ENCODE assay signal across 19 cellular contexts in genomic region chr7:46855851-46856250, GRCh38.
"Had no signal": no experiment of that assay in that cellular context is flagged by ENCODE, and none has a peak within 500 bp of the region (broad histone marks: within the 10 kb centered on the region; RNA-seq: fewer than 3 reads in every experiment).

No MANE protein-coding gene starts in this region.

- H3K27ac ChIP-seq: adrenal gland, gastrocnemius medialis, heart left ventricle, left lung, testis, VCaP had no signal

- H3K27me3 ChIP-seq: adrenal gland, gastrocnemius medialis, heart left ventricle, left lung, testis had no signal

- H3K4me3 Mint-ChIP-seq: activated naive CD4-positive, alpha-beta T cell treated with anti-CD3 and anti-CD28 coated beads, Interleukin-2, amount 50 U/mL, for 24 hours; dendritic cell treated with granulocyte-macrophage colony-stimulating factor and Interleukin-4, amounts not matched to agents 40 ng/mL and 50 ng/mL, for 4 days; stimulated activated effector memory CD8-positive, alpha-beta T cell treated with anti-CD3 and anti-CD28 coated beads, Interleukin-12 subunit alpha, Interleukin-12 subunit beta, amount 100 ng/mL, for 72 hours; T-helper 17 cell had no signal

- H3K4me1 Mint-ChIP-seq: activated naive CD4-positive, alpha-beta T cell treated with anti-CD3 and anti-CD28 coated beads, Interleukin-2, amount 50 U/mL, for 24 hours; stimulated activated effector memory CD8-positive, alpha-beta T cell treated with anti-CD3 and anti-CD28 coated beads, Interleukin-12 subunit alpha, Interleukin-12 subunit beta, amount 100 ng/mL, for 72 hours; T-helper 17 cell had no signal

- H3K27ac Mint-ChIP-seq: activated naive CD4-positive, alpha-beta T cell treated with anti-CD3 and anti-CD28 coated beads, Interleukin-2, amount 50 U/mL, for 24 hours; dendritic cell treated with granulocyte-macrophage colony-stimulating factor and Interleukin-4, amounts not matched to agents 40 ng/mL and 50 ng/mL, for 4 days; progenitor cell of endocrine pancreas; stimulated activated effector memory CD8-positive, alpha-beta T cell treated with anti-CD3 and anti-CD28 coated beads, Interleukin-12 subunit alpha, Interleukin-12 subunit beta, amount 100 ng/mL, for 72 hours; T-helper 17 cell had no signal

- H3K27me3 Mint-ChIP-seq: activated naive CD4-positive, alpha-beta T cell treated with anti-CD3 and anti-CD28 coated beads, Interleukin-2, amount 50 U/mL, for 24 hours; dendritic cell treated with granulocyte-macrophage colony-stimulating factor and Interleukin-4, amounts not matched to agents 40 ng/mL and 50 ng/mL, for 4 days; progenitor cell of endocrine pancreas; T-helper 17 cell had no signal

- H3K4me1 ChIP-seq: adrenal gland, gastrocnemius medialis, left lung, testis had no signal

- ATAC-seq: gastrocnemius medialis; heart left ventricle; left lung; stimulated activated effector memory CD8-positive, alpha-beta T cell treated with anti-CD3 and anti-CD28 coated beads, Interleukin-12 subunit alpha, Interleukin-12 subunit beta, amount 100 ng/mL, for 72 hours; T-helper 17 cell had no signal

- H3K36me3 Mint-ChIP-seq: activated naive CD4-positive, alpha-beta T cell treated with anti-CD3 and anti-CD28 coated beads, Interleukin-2, amount 50 U/mL, for 24 hours; stimulated activated effector memory CD8-positive, alpha-beta T cell treated with anti-CD3 and anti-CD28 coated beads, Interleukin-12 subunit alpha, Interleukin-12 subunit beta, amount 100 ng/mL, for 72 hours had no signal

- H3K4me3 ChIP-seq: adrenal gland, gastrocnemius medialis, heart left ventricle, left lung, testis had no signal

- H3K36me3 ChIP-seq: adrenal gland, gastrocnemius medialis, heart left ventricle, left lung had no signal

- H3K9me3 Mint-ChIP-seq: activated naive CD4-positive, alpha-beta T cell treated with anti-CD3 and anti-CD28 coated beads, Interleukin-2, amount 50 U/mL, for 24 hours had no signal

- DNase-seq: activated CD4-positive, alpha-beta T cell treated with anti-CD3 and anti-CD28 coated beads, Interleukin-2, amount 50 U/mL, for 4 hours; activated CD4-positive, CD25-positive, alpha-beta regulatory T cell treated with anti-CD3 and anti-CD28 coated beads, Interleukin-2, amount 50 U/mL, for 72 hours; activated gamma-delta T cell; adrenal gland; effector CD8-positive, alpha-beta T cell; kidney; left lung; occipital lobe; small intestine; stimulated activated CD4-positive, alpha-beta T cell treated with anti-CD3 and anti-CD28 coated beads, Interleukin-4, amount 100 ng/mL, for 1 hour; T-helper 17 cell; testis had no signal
